In genomic region chr16:68406458-68407041, GRCh38 we compare ENCODE assay signal across 12 cellular contexts. TPM values are rescaled to one million over a fixed set of nuclear protein-coding genes. Genes with fewer than 3 reads are reported as not detected.
DNase-seq lines count a peak whose midpoint lies in the region; ATAC-seq, FAIRE-seq and TF ChIP-seq lines count a peak whose summit lies in the region.
"Had no signal": no experiment of that assay in that cellular context is flagged by ENCODE, and none has a peak within 500 bp of the region (broad histone marks: within the 10 kb centered on the region; RNA-seq: fewer than 3 reads in every experiment).

No MANE protein-coding gene starts in this region.

- peak; percentile 16 for DNase-seq in A172 (ENCODE audit: low spot score)
- DNase-seq in HEK293T (ENCODE audit: extremely low spot score): peak; percentile 26
- no peak for DNase-seq in HepG2 (ENCODE audit: low spot score)
- no peak for DNase-seq in activated CD4-positive, alpha-beta T cell treated with anti-CD3 and anti-CD28 coated beads for 4 hours
- no peak for DNase-seq in dermis blood vessel endothelial cell
- DNase-seq: activated naive CD4-positive, alpha-beta T cell treated with anti-CD3 and anti-CD28 coated beads, Interleukin-2, amount 50 U/mL, for 16 hours; CD4-positive, alpha-beta memory T cell; NCI-H1694 treated with DMSO at 0.1 percent for 48 hours had no signal

- TF ChIP-seq EP300 in HepG2 (IDR thresholded peaks at IDR 0.05; ENCODE audit: low read depth in 2 of 2, low read length in 2 of 2) (no peak), HepG2 (CRISPR knock-in tag; IDR thresholded peaks at IDR 0.05; ENCODE audit: borderline replicate concordance) (no peak)

- no peaks in the 10 kb centered on the region; the same call in 1 of the 2 replicates for H3K4me1 ChIP-seq in HepG2 (ENCODE audit: insufficient read depth, low read length)

- no peak overlapping the region for H2AFZ ChIP-seq in HepG2 (ENCODE audit: low read length)

- TF ChIP-seq RAD21 in HepG2 (CRISPR knock-in tag; IDR thresholded peaks at IDR 0.05): no peak

- POLR2A ChIA-PET in HEK293T (lab: Yijun Ruan, JAX) (interaction anchor here (0.9 kb wide), 1 partner anchor 11 kb away, joined by 3 read pairs; no protein-coding TSS in a partner anchor), HepG2 (lab: Yijun Ruan, JAX) (no interaction called here)

- H3K27me3 ChIP-seq in HepG2 (ENCODE audit: control insufficient read depth in 1 of 2, insufficient read depth in 2 of 2, low read length in 2 of 2): peaks cover 0 to 17% of the 10 kb centered on the region in 2 experiments; a peak in 2 of 5 replicates

- in situ Hi-C loops in HepG2 (cut with HindIII; ENCODE audit: extremely low pct_ligation_motif_present, low pct_unique_long_range_greater_than_20kb): no loop called here

- no peak overlapping the region for H3K4me2 ChIP-seq in HepG2 (ENCODE audit: low read depth, low read length)

- TF ChIP-seq POLR2A in HepG2 (IDR thresholded peaks at IDR 0.05; ENCODE audit: insufficient read depth in 1 of 2, low read depth in 2 of 2, low read length in 2 of 2): no peak

- H3K9me3 ChIP-seq in HepG2 (ENCODE audit: low read length): no peaks in the 10 kb centered on the region
- H3K9me3 ChIP-seq: gastroesophageal sphincter had no signal

- WGBS in HepG2 (ENCODE audit: low lambda C conversion rate): 17% methylated on average over 15 of the region's 15 CpGs

- no peaks in the 10 kb centered on the region for H3K79me2 ChIP-seq in HepG2 (ENCODE audit: insufficient read depth, low read length)

- no peak for FAIRE-seq in HepG2 (lab: Jason Lieb, UNC)

- H3K4me3 ChIP-seq in HepG2 (replicated peaks in 1 of 3; ENCODE audit: insufficient read depth in 1 of 3, low read depth in 2 of 3, low read length in 3 of 3): no peak overlapping the region
- H3K4me3 ChIP-seq: gastroesophageal sphincter had no signal

- no peak for TF ChIP-seq CTCF in VCaP (conservative IDR thresholded peaks at IDR 0.05)
- TF ChIP-seq CTCF in HepG2 (CRISPR knock-in tag; IDR thresholded peaks at IDR 0.05): no peak

- no peak overlapping the region for H3K9ac ChIP-seq in HepG2 (ENCODE audit: insufficient read depth, low read depth, low read length)

- BruUV-seq in HepG2 (replicated peaks; lab: Mats Ljungman, UMichigan): no TSS peak

- intact Hi-C loops in HepG2 (cut with micrococcal nuclease; ENCODE audit: unreplicated experiment): no loop called here

- H4K20me1 ChIP-seq in HepG2 (ENCODE audit: insufficient read depth, low read length): no peaks in the 10 kb centered on the region; the same call in 1 of the 2 replicates

- CTCF ChIA-PET in HEK293T (lab: Yijun Ruan, JAX) (interaction anchor here (2.4 kb wide), 1 partner anchor 10 kb away, joined by 8 read pairs; no protein-coding TSS in a partner anchor), HepG2 (lab: Yijun Ruan, JAX; ENCODE audit: low intra/inter-chr PET ratio, low total read pairs) (no interaction called here)

- ATAC-seq in HepG2: no peak
- ATAC-seq in HG03439 (IDR thresholded peaks at IDR 0.05; ENCODE audit: unreplicated experiment): no peak
- no peak for ATAC-seq in GM18502 (IDR thresholded peaks at IDR 0.05; ENCODE audit: poor library complexity, unreplicated experiment)
- ATAC-seq: gastroesophageal sphincter had no signal

- peak overlapping the region; percentile 86 for H3K27ac ChIP-seq in VCaP
- H3K27ac ChIP-seq in HepG2 (ENCODE audit: extremely low read length, insufficient read depth, low read length): no peak overlapping the region
- H3K27ac ChIP-seq: gastroesophageal sphincter had no signal

- H3K36me3 ChIP-seq in HepG2 (replicated peaks in 1 of 2; ENCODE audit: control insufficient read depth in 1 of 2, insufficient read depth in 2 of 2, low read length in 2 of 2): no peaks in the 10 kb centered on the region
- H3K36me3 ChIP-seq: gastroesophageal sphincter had no signal

TF ChIP-seq in HEK293T, 16 proteins besides CTCF, POLR2A, EP300 and RAD21:
- TF ChIP-seq TARDBP (IDR thresholded peaks at IDR 0.05): no peak
- no peak for TF ChIP-seq SP1 (IDR thresholded peaks at IDR 0.05)
- no peak for TF ChIP-seq PKNOX1 (IDR thresholded peaks at IDR 0.05)
- TF ChIP-seq ELF4 (IDR thresholded peaks at IDR 0.05): no peak
- no peak for TF ChIP-seq CTBP1 (IDR thresholded peaks at IDR 0.05; ENCODE audit: borderline replicate concordance)
- TF ChIP-seq SUZ12 (IDR thresholded peaks at IDR 0.05): no peak
- TF ChIP-seq HDGF (IDR thresholded peaks at IDR 0.05; ENCODE audit: borderline replicate concordance): no peak
- TF ChIP-seq ZNF384 (IDR thresholded peaks at IDR 0.05): no peak
- no peak for TF ChIP-seq BHLHE40 (IDR thresholded peaks at IDR 0.05; ENCODE audit: borderline replicate concordance)
- no peak for TF ChIP-seq FOXK2 (IDR thresholded peaks at IDR 0.05)
- no peak for TF ChIP-seq NFRKB (IDR thresholded peaks at IDR 0.05)
- no peak for TF ChIP-seq FOXA1 (IDR thresholded peaks at IDR 0.05)
- no peak for TF ChIP-seq ARNT (IDR thresholded peaks at IDR 0.05)
- no peak for TF ChIP-seq FOXM1 (IDR thresholded peaks at IDR 0.05; ENCODE audit: borderline replicate concordance)
- TF ChIP-seq L3MBTL2 (conservative IDR thresholded peaks at IDR 0.05): no peak
- TF ChIP-seq LEF1 (IDR thresholded peaks at IDR 0.05; ENCODE audit: borderline replicate concordance): no peak

TF ChIP-seq in HepG2, 621 proteins besides CTCF, POLR2A, EP300 and RAD21:
- no peak for TF ChIP-seq MLXIP (CRISPR knock-in tag; IDR thresholded peaks at IDR 0.05; ENCODE audit: borderline replicate concordance)
- TF ChIP-seq KMT2B (CRISPR knock-in tag; IDR thresholded peaks at IDR 0.05): no peak
- no peak for TF ChIP-seq POLR2AphosphoS5 (IDR thresholded peaks at IDR 0.05; ENCODE audit: low read depth, low read length)
- TF ChIP-seq ZNF44 (CRISPR knock-in tag; IDR thresholded peaks at IDR 0.05): no peak
- peak; percentile 25; the same call in 1 of the 2 replicates for TF ChIP-seq MAFF (IDR thresholded peaks at IDR 0.05; ENCODE audit: low read depth, low read length)

RNA-seq across cellular contexts. Expression of gene SMPD3, which starts 41.8 kb away (rescaled TPM):
- 0.12 and 0.65 TPM in 2 replicates for total RNA-seq in A172 (2014; rRNA removed; shearing (Covaris generic))
- total RNA-seq in HepG2 (2016; rRNA removed; fragmentation: Illumina TruSeq; extraction: Trizol): 0.07 TPM in 1 of 2 replicates, not detected in the other
- not detected in 2 replicates for total RNA-seq in HepG2 (2016; cell fraction: cytosol; rRNA removed; fragmentation: Illumina TruSeq; extraction: Trizol; ENCODE audit: low read depth)
- total RNA-seq in HepG2 (2016; cell fraction: insoluble cytoplasmic fraction; rRNA removed; fragmentation: Illumina TruSeq; extraction: Trizol): 0.06 TPM in 1 of 2 replicates, not detected in the other
- total RNA-seq in HepG2 (2016; cell fraction: membrane; rRNA removed; fragmentation: Illumina TruSeq; extraction: Trizol): not detected in 2 replicates
- total RNA-seq in HepG2 (2016; cell fraction: nucleus; rRNA removed; fragmentation: Illumina TruSeq; extraction: Trizol): not detected in 2 replicates
- 0.13 and 0.32 TPM in 2 replicates for polyA plus RNA-seq in HepG2 (2011; rRNA removed)
- 0.06 and 0.38 TPM in 2 replicates for polyA plus RNA-seq in HepG2 (2011; cell fraction: cytosol; rRNA removed)
- 0.51 and 0.87 TPM in 2 replicates for polyA plus RNA-seq in HepG2 (2011; cell fraction: nucleus; rRNA removed)
- 1.2 and 1.3 TPM in 2 replicates for polyA plus RNA-seq in HepG2 (2012)
- not detected in 2 replicates for polyA plus RNA-seq in HepG2 (2016; cell fraction: cytosol; fragmentation: Illumina TruSeq; extraction: Trizol; ENCODE audit: low read depth)
- polyA plus RNA-seq in HepG2 (2016; cell fraction: insoluble cytoplasmic fraction; fragmentation: Illumina TruSeq; extraction: Trizol; ENCODE audit: low read depth): not detected in 2 replicates
- polyA plus RNA-seq in HepG2 (2016; cell fraction: membrane; fragmentation: Illumina TruSeq; extraction: Trizol; ENCODE audit: low read depth): not detected in 2 replicates
- 0.40 TPM in 1 of 2 replicates, not detected in the other for polyA plus RNA-seq in HepG2 (2016; cell fraction: nucleus; fragmentation: Illumina TruSeq; extraction: Trizol; ENCODE audit: insufficient read depth, low read depth)
- polyA minus RNA-seq in HepG2 (2011; rRNA and poly(A)+ RNA removed; ENCODE audit: low replicate concordance): 0.24 TPM in 1 of 2 replicates, not detected in the other
- 1.2 TPM in 1 of 2 replicates, not detected in the other for polyA minus RNA-seq in HepG2 (2011; cell fraction: cytosol; rRNA and poly(A)+ RNA removed)
- 0.52 TPM in 1 of 2 replicates, not detected in the other for polyA minus RNA-seq in HepG2 (2011; cell fraction: nucleus; rRNA and poly(A)+ RNA removed)
- 0.14 and 0.17 TPM in 2 replicates for total RNA-seq in dermis blood vessel endothelial cell

Comparison
In these comparisons a context has a peak if more than half of its experiments do, and no peak if none do; other contexts are left out.
1. DNase-seq: peak in A172 (single experiment) and HEK293T (single experiment); none in HepG2 (single experiment), activated CD4-positive, alpha-beta T cell treated with anti-CD3 and anti-CD28 coated beads for 4 hours (0 of 2) and dermis blood vessel endothelial cell (single experiment).